ENCODE assay signal across 13 cellular contexts in genomic region chr19:5057860-5058259, GRCh38.
DNase-seq lines count a peak whose midpoint lies in the region; ATAC-seq lines count a peak whose summit lies in the region.
"Had no signal": no experiment of that assay in that cellular context is flagged by ENCODE, and none has a peak within 500 bp of the region (broad histone marks: within the 10 kb centered on the region; RNA-seq: fewer than 3 reads in every experiment).

No MANE protein-coding gene starts in this region.

- H3K36me3 Mint-ChIP-seq in stimulated activated memory B cell treated with anti-CD40 and anti-IgM and Interleukin-4, amounts not matched to agents 10 μg/mL and 1 μg/mL and 100 μg/mL, for 72 hours: peaks cover 55% of the 10 kb centered on the region

- DNase-seq in NCI-H82 (lab: John Stamatoyannopoulos, UW) (peak; percentile 53), NCI-H82 treated with DMSO at 0.1 percent for 48 hours (lab: John Stamatoyannopoulos, UW; ENCODE audit: unreplicated experiment) (no peak), NCI-H1092 (lab: John Stamatoyannopoulos, UW) (peak; percentile 59), dermis blood vessel endothelial cell (peak; percentile 39), activated gamma-delta T cell (lab: John Stamatoyannopoulos, UW) (no peak)
- DNase-seq: activated T-cell treated with anti-CD3 and anti-CD28 coated beads, Interleukin-2, amount 50 U/mL, for 72 hours; left ventricle myocardium superior; NCI-H510A; SJCRH30 had no signal

- no peak overlapping the region for H3K27ac Mint-ChIP-seq in stimulated activated memory B cell treated with anti-CD40 and anti-IgM and Interleukin-4, amounts not matched to agents 10 μg/mL and 1 μg/mL and 100 μg/mL, for 72 hours
- H3K27ac Mint-ChIP-seq: activated T-cell treated with anti-CD3 and anti-CD28 coated beads, Interleukin-2, amount 50 U/mL, for 72 hours had no signal

- H3K27me3 Mint-ChIP-seq in stimulated activated memory B cell treated with anti-CD40 and anti-IgM and Interleukin-4, amounts not matched to agents 10 μg/mL and 1 μg/mL and 100 μg/mL, for 72 hours: no peaks in the 10 kb centered on the region
- H3K27me3 Mint-ChIP-seq: central memory CD8-positive, alpha-beta T cell had no signal

- ATAC-seq in stimulated activated memory B cell treated with anti-CD40 and anti-IgM and Interleukin-4, amounts not matched to agents 10 μg/mL and 1 μg/mL and 100 μg/mL, for 72 hours: peak; percentile 42
- ATAC-seq in HG03196 (IDR thresholded peaks at IDR 0.05; ENCODE audit: unreplicated experiment): no peak
- ATAC-seq in HG03025 (IDR thresholded peaks at IDR 0.05; ENCODE audit: low FRiP score, unreplicated experiment): no peak
- ATAC-seq: activated T-cell treated with anti-CD3 and anti-CD28 coated beads, Interleukin-2, amount 50 U/mL, for 72 hours; left ventricle myocardium superior had no signal

- H3K4me1 Mint-ChIP-seq in stimulated activated memory B cell treated with anti-CD40 and anti-IgM and Interleukin-4, amounts not matched to agents 10 μg/mL and 1 μg/mL and 100 μg/mL, for 72 hours: no peaks in the 10 kb centered on the region

- H3K9me3 Mint-ChIP-seq in stimulated activated memory B cell treated with anti-CD40 and anti-IgM and Interleukin-4, amounts not matched to agents 10 μg/mL and 1 μg/mL and 100 μg/mL, for 72 hours: peaks cover 5% of the 10 kb centered on the region

- no peak overlapping the region for H3K4me3 Mint-ChIP-seq in stimulated activated memory B cell treated with anti-CD40 and anti-IgM and Interleukin-4, amounts not matched to agents 10 μg/mL and 1 μg/mL and 100 μg/mL, for 72 hours
- H3K4me3 Mint-ChIP-seq: activated T-cell treated with anti-CD3 and anti-CD28 coated beads, Interleukin-2, amount 50 U/mL, for 72 hours; central memory CD8-positive, alpha-beta T cell had no signal

Comparison
In these comparisons a context has a peak if more than half of its experiments do, and no peak if none do; other contexts are left out.
1. DNase-seq: peak in NCI-H82 (single experiment), NCI-H1092 (single experiment) and dermis blood vessel endothelial cell (single experiment); none in NCI-H82 treated with DMSO at 0.1 percent for 48 hours (single experiment) and activated gamma-delta T cell (single experiment).